Comparison of ENCODE assay signal across 1 cellular context in the genomic region with DNA sequence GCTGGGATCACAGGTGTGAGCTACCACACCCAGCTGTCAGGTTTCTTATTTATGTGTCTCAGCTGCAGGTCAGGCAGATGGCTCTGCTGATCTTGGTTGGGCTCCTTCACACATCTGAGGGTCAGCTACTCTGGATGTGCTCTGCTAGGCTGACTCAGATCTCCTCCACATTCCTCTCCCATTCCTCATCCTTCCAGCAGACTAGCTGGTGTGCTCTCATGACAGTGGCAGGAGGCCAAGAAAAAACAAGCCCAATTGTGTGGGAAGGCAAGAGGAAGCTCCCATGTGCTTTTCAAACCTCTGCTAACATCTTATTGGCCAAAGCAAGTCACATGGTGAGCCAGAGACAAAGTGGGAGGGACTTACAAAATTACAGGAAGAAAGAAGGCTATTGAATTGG.
TF ChIP-seq lines count a peak whose summit lies in the region.

No MANE protein-coding gene starts in this region.

TF ChIP-seq in HEK293, 187 proteins besides CTCF, POLR2A, EP300 and RAD21 (continued from another document):
- TF ChIP-seq, protein P1, sequence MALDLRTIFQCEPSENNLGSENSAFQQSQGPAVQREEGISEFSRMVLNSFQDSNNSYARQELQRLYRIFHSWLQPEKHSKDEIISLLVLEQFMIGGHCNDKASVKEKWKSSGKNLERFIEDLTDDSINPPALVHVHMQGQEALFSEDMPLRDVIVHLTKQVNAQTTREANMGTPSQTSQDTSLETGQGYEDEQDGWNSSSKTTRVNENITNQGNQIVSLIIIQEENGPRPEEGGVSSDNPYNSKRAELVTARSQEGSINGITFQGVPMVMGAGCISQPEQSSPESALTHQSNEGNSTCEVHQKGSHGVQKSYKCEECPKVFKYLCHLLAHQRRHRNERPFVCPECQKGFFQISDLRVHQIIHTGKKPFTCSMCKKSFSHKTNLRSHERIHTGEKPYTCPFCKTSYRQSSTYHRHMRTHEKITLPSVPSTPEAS (tag by site-specific recombination; IDR thresholded peaks at IDR 0.05), result no peak
